20 cellular contexts compared by ENCODE assay signal in the genomic region with DNA sequence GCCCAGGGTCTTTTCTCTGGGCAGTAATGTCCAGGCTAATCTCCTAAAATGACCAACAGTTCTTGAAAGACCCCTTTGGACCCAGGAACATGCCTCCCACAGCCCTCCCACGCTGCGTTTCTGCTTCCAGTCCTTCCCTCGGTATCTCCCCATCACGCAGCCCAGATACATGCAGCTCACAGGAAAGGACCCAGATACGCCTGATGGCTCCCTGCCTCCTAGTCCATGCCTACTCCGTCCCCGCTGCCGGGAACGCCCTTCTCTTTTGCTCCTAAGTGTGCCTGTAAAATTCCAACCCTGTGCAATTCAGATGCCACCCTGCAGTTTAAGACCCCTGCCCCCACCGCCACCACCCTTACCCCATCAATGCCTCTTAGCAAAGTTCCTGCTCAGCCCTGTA. TPM values are rescaled to one million over a fixed set of nuclear protein-coding genes. Genes with fewer than 3 reads are reported as not detected.
A peak's percentile ranks its signal among the peaks of the same experiment; 100 is the strongest.
DNase-seq lines count a peak whose midpoint lies in the region; ATAC-seq and TF ChIP-seq lines count a peak whose summit lies in the region.
"Had no signal": no experiment of that assay in that cellular context is flagged by ENCODE, and none has a peak within 500 bp of the region (broad histone marks: within the 10 kb centered on the region; RNA-seq: fewer than 3 reads in every experiment).

No MANE protein-coding gene starts in this region.

- POLR2A ChIA-PET in SK-N-SH (lab: Yijun Ruan, JAX): no interaction called here

- DNase-seq in SK-N-SH (no peak), MM.1S (no peak), suprapubic skin (ENCODE audit: low spot score in 2 of 2) (no peak), MG63 (no peak), SW 1271 (lab: John Stamatoyannopoulos, UW) (no peak)
- DNase-seq in effector memory CD8-positive, alpha-beta T cell: no peak
- DNase-seq: 8988T, DMS79 treated with DMSO at 0.1 percent for 48 hours, GF-D8, GOT3, KG1, NCI-H187 treated with DMSO at 0.1 percent for 48 hours, NCI-H2171, NCI-H446 treated with DMSO at 0.1 percent for 48 hours, NCI-H774, SJCRH30 had no signal

- CTCF ChIA-PET in SK-N-SH (lab: Yijun Ruan, JAX): no interaction called here

- H3K9ac ChIP-seq in SK-N-SH (no peak overlapping the region), MM.1S (ENCODE audit: low read length) (peak overlapping the region; percentile 4; the same call in 1 of the 2 replicates)

- no peaks in the 10 kb centered on the region for H3K4me1 Mint-ChIP-seq in effector memory CD8-positive, alpha-beta T cell (ENCODE audit: low read depth in 2 of 2)

- WGBS in SK-N-SH (ENCODE audit: low lambda C conversion rate): 13% methylated on average over 10 of the region's 10 CpGs
- 57% methylated on average over 10 of the region's 10 CpGs for WGBS in suprapubic skin

- TF ChIP-seq CTCF in SK-N-SH (IDR thresholded peaks at IDR 0.05) (no peak), MM.1S (IDR thresholded peaks at IDR 0.05; ENCODE audit: low read length) (no peak), suprapubic skin (IDR thresholded peaks at IDR 0.05) (no peak)

- no peak overlapping the region for H3K27ac Mint-ChIP-seq in effector memory CD8-positive, alpha-beta T cell

- peaks cover 8 to 48% of the 10 kb centered on the region in 2 donors for H3K27me3 Mint-ChIP-seq in effector memory CD8-positive, alpha-beta T cell

- peak; percentile 64 for ATAC-seq in SK-N-SH treated with all-trans-retinoic acid at 6 μM for 48 hours
- no peak for ATAC-seq in effector memory CD8-positive, alpha-beta T cell (replicated peaks)
- ATAC-seq in HG03354 (IDR thresholded peaks at IDR 0.05; ENCODE audit: poor library complexity, severe bottlenecking, unreplicated experiment): no peak

- H3K4me3 Mint-ChIP-seq in effector memory CD8-positive, alpha-beta T cell: peak overlapping the region; percentile 61 to 66

- H3K36me3 Mint-ChIP-seq in effector memory CD8-positive, alpha-beta T cell (ENCODE audit: insufficient read depth): no peaks in the 10 kb centered on the region

- H3K36me3 ChIP-seq in SK-N-SH (replicated peaks in 1 of 2; ENCODE audit: control insufficient read depth in 1 of 2, insufficient read depth in 2 of 2, low read length in 1 of 2): no peaks in the 10 kb centered on the region
- H3K36me3 ChIP-seq in MM.1S (replicated peaks; ENCODE audit: insufficient read depth, low read length): no peaks in the 10 kb centered on the region
- no peaks in the 10 kb centered on the region for H3K36me3 ChIP-seq in suprapubic skin
- H3K36me3 ChIP-seq in MG63: no peaks in the 10 kb centered on the region
- H3K36me3 ChIP-seq: SJCRH30 had no signal

- TF ChIP-seq POLR2A in suprapubic skin (IDR thresholded peaks at IDR 0.05): no peak

- H3K27me3 ChIP-seq in SK-N-SH (ENCODE audit: insufficient read depth): peaks cover 48% of the 10 kb centered on the region
- H3K27me3 ChIP-seq in MM.1S (replicated peaks; ENCODE audit: insufficient read depth, low read length): peaks cover 56% of the 10 kb centered on the region
- peaks cover 22% of the 10 kb centered on the region for H3K27me3 ChIP-seq in suprapubic skin
- H3K27me3 ChIP-seq in MG63: peaks cover 29% of the 10 kb centered on the region

- H3K27ac ChIP-seq in SK-N-SH (ENCODE audit: low read depth in 2 of 2, low read length in 1 of 2) (no peak overlapping the region), MM.1S (ENCODE audit: low read length) (no peak overlapping the region), suprapubic skin (no peak overlapping the region)
- H3K27ac ChIP-seq: RWPE1, SJCRH30 had no signal

- H2AFZ ChIP-seq in SK-N-SH (ENCODE audit: low read depth) (no peak overlapping the region), MM.1S (ENCODE audit: low read length) (peak overlapping the region; percentile 80)

- H3K9me3 ChIP-seq in SK-N-SH (no peaks in the 10 kb centered on the region), MM.1S (replicated peaks; ENCODE audit: insufficient read depth, low read length) (no peaks in the 10 kb centered on the region), suprapubic skin (no peaks in the 10 kb centered on the region), MG63 (no peaks in the 10 kb centered on the region)
- H3K9me3 ChIP-seq: SJCRH30 had no signal

- no peaks in the 10 kb centered on the region for H3K9me3 Mint-ChIP-seq in effector memory CD8-positive, alpha-beta T cell

- H3K9me2 ChIP-seq in SK-N-SH (no peaks in the 10 kb centered on the region), MM.1S (replicated peaks; ENCODE audit: insufficient read depth, low read length) (no peaks in the 10 kb centered on the region)

- H3K4me1 ChIP-seq in SK-N-SH (ENCODE audit: control insufficient read depth in 1 of 2, insufficient read depth in 2 of 2, low read depth in 1 of 2, low read length in 1 of 2) (no peaks in the 10 kb centered on the region), MM.1S (ENCODE audit: low read length) (no peaks in the 10 kb centered on the region), suprapubic skin (peaks cover 7% of the 10 kb centered on the region)
- H3K4me1 ChIP-seq: SJCRH30 had no signal

- no peak overlapping the region for H3K4me3 ChIP-seq in SK-N-SH (ENCODE audit: low read depth in 2 of 2, low read length in 1 of 2)
- peak overlapping the region; percentile 66 for H3K4me3 ChIP-seq in MM.1S (ENCODE audit: low read length)
- H3K4me3 ChIP-seq in suprapubic skin: peak overlapping the region; percentile 17
- H3K4me3 ChIP-seq in MG63: no peak overlapping the region
- H3K4me3 ChIP-seq: SJCRH30 had no signal

- H4K20me1 ChIP-seq in SK-N-SH (ENCODE audit: insufficient read depth) (no peaks in the 10 kb centered on the region), MM.1S (ENCODE audit: insufficient read depth, low read length) (no peaks in the 10 kb centered on the region)

- TF ChIP-seq EP300 in SK-N-SH (IDR thresholded peaks at IDR 0.05; ENCODE audit: borderline replicate concordance in 1 of 2, low read depth in 1 of 2, low read length in 1 of 2): no peak
- no peak for TF ChIP-seq EP300 in suprapubic skin (IDR thresholded peaks at IDR 0.05)

- no peaks in the 10 kb centered on the region for H3F3A ChIP-seq in SK-N-SH (replicated peaks; ENCODE audit: insufficient read depth)
- no peaks in the 10 kb centered on the region for H3F3A ChIP-seq in MM.1S (ENCODE audit: insufficient read depth, low read length)

- TF ChIP-seq RAD21 in SK-N-SH (IDR thresholded peaks at IDR 0.05; ENCODE audit: low read length): no peak

- H3K4me2 ChIP-seq in SK-N-SH (no peak overlapping the region), MM.1S (ENCODE audit: low read depth, low read length) (peak overlapping the region; percentile 78)

- H3K79me2 ChIP-seq in SK-N-SH (ENCODE audit: insufficient read depth) (no peaks in the 10 kb centered on the region), MM.1S (ENCODE audit: low read length) (no peaks in the 10 kb centered on the region)

TF ChIP-seq in SK-N-SH treated with all-trans-retinoic acid at 6 μM for 48 hours, 23 proteins besides CTCF, POLR2A, EP300 and RAD21 (continues in another document):
- TF ChIP-seq ZNF70 (CRISPR knock-in tag; IDR thresholded peaks at IDR 0.05) (no peak), ISL1 (CRISPR knock-in tag; IDR thresholded peaks at IDR 0.05) (no peak), ZC3H10 (CRISPR knock-in tag; IDR thresholded peaks at IDR 0.05) (no peak), GLIS3 (CRISPR knock-in tag; IDR thresholded peaks at IDR 0.05) (no peak), ESRRG (CRISPR knock-in tag; IDR thresholded peaks at IDR 0.05) (no peak), TOX (CRISPR knock-in tag; IDR thresholded peaks at IDR 0.05; ENCODE audit: borderline replicate concordance) (no peak), PPARA (CRISPR knock-in tag; IDR thresholded peaks at IDR 0.05; ENCODE audit: borderline replicate concordance) (no peak), ZNF565 (CRISPR knock-in tag; conservative IDR thresholded peaks at IDR 0.05; ENCODE audit: low read depth) (no peak)

TF ChIP-seq in SK-N-SH, 30 proteins besides CTCF, POLR2A, EP300 and RAD21 (continues in another document):
- no peak for TF ChIP-seq TAF1 (IDR thresholded peaks at IDR 0.05; ENCODE audit: borderline replicate concordance, low read depth, low read length)
- TF ChIP-seq SIN3A (IDR thresholded peaks at IDR 0.05; ENCODE audit: borderline replicate concordance, low read depth, low read length): no peak
- no peak for TF ChIP-seq GABPA (IDR thresholded peaks at IDR 0.05; ENCODE audit: low read depth)
- no peak for TF ChIP-seq RFX5 (IDR thresholded peaks at IDR 0.05; ENCODE audit: low read length)
- no peak for TF ChIP-seq FOSL2 (IDR thresholded peaks at IDR 0.05; ENCODE audit: borderline replicate concordance, low read depth)
- TF ChIP-seq, protein P1, sequence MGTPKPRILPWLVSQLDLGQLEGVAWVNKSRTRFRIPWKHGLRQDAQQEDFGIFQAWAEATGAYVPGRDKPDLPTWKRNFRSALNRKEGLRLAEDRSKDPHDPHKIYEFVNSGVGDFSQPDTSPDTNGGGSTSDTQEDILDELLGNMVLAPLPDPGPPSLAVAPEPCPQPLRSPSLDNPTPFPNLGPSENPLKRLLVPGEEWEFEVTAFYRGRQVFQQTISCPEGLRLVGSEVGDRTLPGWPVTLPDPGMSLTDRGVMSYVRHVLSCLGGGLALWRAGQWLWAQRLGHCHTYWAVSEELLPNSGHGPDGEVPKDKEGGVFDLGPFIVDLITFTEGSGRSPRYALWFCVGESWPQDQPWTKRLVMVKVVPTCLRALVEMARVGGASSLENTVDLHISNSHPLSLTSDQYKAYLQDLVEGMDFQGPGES (IDR thresholded peaks at IDR 0.05; ENCODE audit: low read depth, low read length): no peak
- no peak for TF ChIP-seq FOXM1 (IDR thresholded peaks at IDR 0.05; ENCODE audit: low read depth)
- no peak for TF ChIP-seq RCOR1 (IDR thresholded peaks at IDR 0.05; ENCODE audit: low read length)
- TF ChIP-seq, protein P2, sequence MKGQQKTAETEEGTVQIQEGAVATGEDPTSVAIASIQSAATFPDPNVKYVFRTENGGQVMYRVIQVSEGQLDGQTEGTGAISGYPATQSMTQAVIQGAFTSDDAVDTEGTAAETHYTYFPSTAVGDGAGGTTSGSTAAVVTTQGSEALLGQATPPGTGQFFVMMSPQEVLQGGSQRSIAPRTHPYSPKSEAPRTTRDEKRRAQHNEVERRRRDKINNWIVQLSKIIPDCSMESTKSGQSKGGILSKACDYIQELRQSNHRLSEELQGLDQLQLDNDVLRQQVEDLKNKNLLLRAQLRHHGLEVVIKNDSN (IDR thresholded peaks at IDR 0.05; ENCODE audit: borderline replicate concordance, low read depth): no peak
- no peak for TF ChIP-seq TCF12 (IDR thresholded peaks at IDR 0.05)
- no peak for TF ChIP-seq MEF2A (IDR thresholded peaks at IDR 0.05; ENCODE audit: borderline replicate concordance, low read depth)
- TF ChIP-seq RXRA (IDR thresholded peaks at IDR 0.05; ENCODE audit: borderline replicate concordance, low read depth): no peak

RNA-seq across cellular contexts. Expression of a gene that starts 0.8 kb away (rescaled TPM):
- not detected in 2 replicates for polyA plus RNA-seq in SK-N-SH (2012; rRNA removed)
- not detected in 2 replicates for polyA plus RNA-seq in SK-N-SH (2012; cell fraction: cytosol; rRNA removed)
- under 0.01 TPM in 2 replicates for polyA plus RNA-seq in SK-N-SH (2012; cell fraction: nucleus; rRNA removed)
- total RNA-seq in suprapubic skin: under 1 TPM; under 0.01 to 0.91 (median 0.21) TPM
- not detected in 2 replicates for total RNA-seq in MG63 (2014; rRNA removed; shearing (Covaris generic); ENCODE audit: low replicate concordance)
- total RNA-seq: M059J, SJCRH30 had no signal

Comparison
In these comparisons a context has a peak if more than half of its experiments do, and no peak if none do; other contexts are left out.
1. H3K4me3 ChIP-seq: peak in MM.1S (single experiment) and suprapubic skin (single experiment); none in SK-N-SH (0 of 2) and MG63 (single experiment).